In genomic region chr7:77747718-77748117, GRCh38 we compare ENCODE assay signal across 30 cellular contexts. TPM values are rescaled to one million over a fixed set of nuclear protein-coding genes. Genes with fewer than 3 reads are reported as not detected.
DNase-seq lines count a peak whose midpoint lies in the region; ATAC-seq and TF ChIP-seq lines count a peak whose summit lies in the region.
"Had no signal": no experiment of that assay in that cellular context is flagged by ENCODE, and none has a peak within 500 bp of the region (broad histone marks: within the 10 kb centered on the region; RNA-seq: fewer than 3 reads in every experiment).

No MANE protein-coding gene starts in this region.

- H3K4me2 ChIP-seq in PC-3 (ENCODE audit: low read length) (no peak overlapping the region), smooth muscle cell (no peak overlapping the region)
- H3K4me2 ChIP-seq: neural progenitor cell had no signal

- H3K4me1 ChIP-seq in PC-3 (ENCODE audit: insufficient read depth, low read length) (peaks cover 3% of the 10 kb centered on the region), foreskin keratinocyte (no peaks in the 10 kb centered on the region), smooth muscle cell (ENCODE audit: low read depth) (no peaks in the 10 kb centered on the region)
- H3K4me1 ChIP-seq: colonic mucosa, neural progenitor cell, parathyroid adenoma, uterus had no signal

- H3K4me3 ChIP-seq in PC-3 (ENCODE audit: low read length): no peak overlapping the region
- H3K4me3 ChIP-seq in smooth muscle cell: no peak overlapping the region
- H3K4me3 ChIP-seq: cardiac muscle cell, colonic mucosa, neural progenitor cell, skin epidermis, thoracic aorta, uterus had no signal

- H3K27me3 ChIP-seq in PC-3 (ENCODE audit: low read length) (no peaks in the 10 kb centered on the region), foreskin keratinocyte (no peaks in the 10 kb centered on the region), smooth muscle cell (ENCODE audit: low read depth) (no peaks in the 10 kb centered on the region)
- H3K27me3 ChIP-seq: cardiac muscle cell, colonic mucosa, neural progenitor cell, uterus had no signal

- H3K9me3 Mint-ChIP-seq in activated naive CD4-positive, alpha-beta T cell treated with anti-CD3 and anti-CD28 coated beads, Interleukin-2, amount 50 U/mL, for 24 hours: no peaks in the 10 kb centered on the region
- H3K9me3 Mint-ChIP-seq in activated naive CD4-positive, alpha-beta T cell treated with anti-CD3 and anti-CD28 coated beads for 36 hours: no peaks in the 10 kb centered on the region
- H3K9me3 Mint-ChIP-seq in stimulated activated memory B cell treated with anti-CD40 and anti-IgM and Interleukin-4, amounts not matched to agents 10 μg/mL and 1 μg/mL and 100 μg/mL, for 72 hours: no peaks in the 10 kb centered on the region
- H3K9me3 Mint-ChIP-seq: stimulated activated naive CD8-positive, alpha-beta T cell treated with anti-CD3 and anti-CD28 coated beads, Interleukin-15, amount 100 ng/mL, for 72 hours had no signal

- no TSS peak for BruUV-seq in PC-3 (replicated peaks; lab: Mats Ljungman, UMichigan)

- H3K36me3 ChIP-seq in PC-3 (ENCODE audit: low read depth, low read length) (no peaks in the 10 kb centered on the region), smooth muscle cell (ENCODE audit: low read depth) (no peaks in the 10 kb centered on the region)
- H3K36me3 ChIP-seq: colonic mucosa, thoracic aorta, uterus had no signal

- H3K9ac ChIP-seq in PC-3 (ENCODE audit: low read length) (no peak overlapping the region), smooth muscle cell (ENCODE audit: low read depth) (no peak overlapping the region)
- H3K9ac ChIP-seq: neural progenitor cell, parathyroid adenoma had no signal

- peak; percentile 42; the same call in 1 of the 2 replicates for ATAC-seq in PC-3
- peak; percentile 28 for ATAC-seq in foreskin keratinocyte
- no peak for ATAC-seq in stimulated activated memory B cell treated with anti-CD40 and anti-IgM and Interleukin-4, amounts not matched to agents 10 μg/mL and 1 μg/mL and 100 μg/mL, for 72 hours
- ATAC-seq in HG03457 (IDR thresholded peaks at IDR 0.05; ENCODE audit: unreplicated experiment): no peak
- ATAC-seq: Right ventricle myocardium inferior; SK-N-SH treated with all-trans-retinoic acid at 6 μM for 48 hours; stimulated activated naive CD8-positive, alpha-beta T cell treated with anti-CD3 and anti-CD28 coated beads, Interleukin-15, amount 100 ng/mL, for 72 hours had no signal

- H4K20me1 ChIP-seq in PC-3 (ENCODE audit: low read length) (no peaks in the 10 kb centered on the region), smooth muscle cell (ENCODE audit: low read depth) (peaks cover 8% of the 10 kb centered on the region)

- TF ChIP-seq CTCF in PC-3 (conservative IDR thresholded peaks at IDR 0.05; ENCODE audit: low read depth, low read length) (no peak), foreskin keratinocyte (conservative IDR thresholded peaks at IDR 0.05) (no peak), smooth muscle cell (IDR thresholded peaks at IDR 0.05; ENCODE audit: borderline replicate concordance, insufficient read depth, poor library complexity, severe bottlenecking) (no peak)

- no peaks in the 10 kb centered on the region for H3K9me3 ChIP-seq in PC-3 (ENCODE audit: low read length)
- H3K9me3 ChIP-seq in smooth muscle cell (replicated peaks; ENCODE audit: low read depth): no peaks in the 10 kb centered on the region
- H3K9me3 ChIP-seq: colonic mucosa, thoracic aorta, uterus had no signal

- peak overlapping the region; percentile 72 for H3K27ac Mint-ChIP-seq in activated naive CD4-positive, alpha-beta T cell treated with anti-CD3 and anti-CD28 coated beads, Interleukin-2, amount 50 U/mL, for 24 hours
- H3K27ac Mint-ChIP-seq in activated naive CD4-positive, alpha-beta T cell treated with anti-CD3 and anti-CD28 coated beads for 36 hours: no peak overlapping the region
- H3K27ac Mint-ChIP-seq in stimulated activated memory B cell treated with anti-CD40 and anti-IgM and Interleukin-4, amounts not matched to agents 10 μg/mL and 1 μg/mL and 100 μg/mL, for 72 hours: peak overlapping the region; percentile 27

- no peak overlapping the region for H3K4me3 Mint-ChIP-seq in activated naive CD4-positive, alpha-beta T cell treated with anti-CD3 and anti-CD28 coated beads, Interleukin-2, amount 50 U/mL, for 24 hours
- no peak overlapping the region for H3K4me3 Mint-ChIP-seq in activated naive CD4-positive, alpha-beta T cell treated with anti-CD3 and anti-CD28 coated beads for 36 hours
- no peak overlapping the region for H3K4me3 Mint-ChIP-seq in stimulated activated memory B cell treated with anti-CD40 and anti-IgM and Interleukin-4, amounts not matched to agents 10 μg/mL and 1 μg/mL and 100 μg/mL, for 72 hours
- H3K4me3 Mint-ChIP-seq: neural progenitor cell; stimulated activated naive CD8-positive, alpha-beta T cell treated with anti-CD3 and anti-CD28 coated beads, Interleukin-15, amount 100 ng/mL, for 72 hours had no signal

- no peaks in the 10 kb centered on the region for H3K79me2 ChIP-seq in PC-3 (ENCODE audit: low read length)
- H3K79me2 ChIP-seq in smooth muscle cell (ENCODE audit: low read depth): peaks cover 61% of the 10 kb centered on the region

- POLR2A ChIA-PET in PC-3 (lab: Charles Lee; ENCODE audit: unreplicated experiment): no interaction called here

- H2AFZ ChIP-seq in PC-3 (ENCODE audit: low read length): no peak overlapping the region
- no peak overlapping the region for H2AFZ ChIP-seq in smooth muscle cell (ENCODE audit: low read depth)
- H2AFZ ChIP-seq: neural progenitor cell, parathyroid adenoma had no signal

- H3K27me3 Mint-ChIP-seq in activated naive CD4-positive, alpha-beta T cell treated with anti-CD3 and anti-CD28 coated beads, Interleukin-2, amount 50 U/mL, for 24 hours: no peaks in the 10 kb centered on the region
- H3K27me3 Mint-ChIP-seq in activated naive CD4-positive, alpha-beta T cell treated with anti-CD3 and anti-CD28 coated beads for 36 hours (ENCODE audit: low read depth): no peaks in the 10 kb centered on the region
- no peaks in the 10 kb centered on the region for H3K27me3 Mint-ChIP-seq in stimulated activated memory B cell treated with anti-CD40 and anti-IgM and Interleukin-4, amounts not matched to agents 10 μg/mL and 1 μg/mL and 100 μg/mL, for 72 hours
- H3K27me3 Mint-ChIP-seq: stimulated activated naive CD8-positive, alpha-beta T cell treated with anti-CD3 and anti-CD28 coated beads, Interleukin-15, amount 100 ng/mL, for 72 hours had no signal

- H3F3A ChIP-seq in PC-3 (ENCODE audit: low read length, unreplicated experiment) (no peaks in the 10 kb centered on the region), smooth muscle cell (ENCODE audit: low read depth) (no peaks in the 10 kb centered on the region)

- peaks cover 56% of the 10 kb centered on the region for H3K4me1 Mint-ChIP-seq in activated naive CD4-positive, alpha-beta T cell treated with anti-CD3 and anti-CD28 coated beads, Interleukin-2, amount 50 U/mL, for 24 hours
- peaks cover 35% of the 10 kb centered on the region for H3K4me1 Mint-ChIP-seq in activated naive CD4-positive, alpha-beta T cell treated with anti-CD3 and anti-CD28 coated beads for 36 hours (ENCODE audit: low read depth)
- peaks cover 37% of the 10 kb centered on the region for H3K4me1 Mint-ChIP-seq in stimulated activated memory B cell treated with anti-CD40 and anti-IgM and Interleukin-4, amounts not matched to agents 10 μg/mL and 1 μg/mL and 100 μg/mL, for 72 hours
- H3K4me1 Mint-ChIP-seq: neural progenitor cell had no signal

- H3K36me3 Mint-ChIP-seq in activated naive CD4-positive, alpha-beta T cell treated with anti-CD3 and anti-CD28 coated beads, Interleukin-2, amount 50 U/mL, for 24 hours: peaks cover 17% of the 10 kb centered on the region
- H3K36me3 Mint-ChIP-seq in activated naive CD4-positive, alpha-beta T cell treated with anti-CD3 and anti-CD28 coated beads for 36 hours (ENCODE audit: low read depth): peaks cover 16% of the 10 kb centered on the region
- H3K36me3 Mint-ChIP-seq in stimulated activated memory B cell treated with anti-CD40 and anti-IgM and Interleukin-4, amounts not matched to agents 10 μg/mL and 1 μg/mL and 100 μg/mL, for 72 hours: peaks cover 28% of the 10 kb centered on the region

- CTCF ChIA-PET in activated naive CD4-positive, alpha-beta T cell treated with anti-CD3 and anti-CD28 coated beads for 36 hours (lab: Charles Lee): interaction anchor here (2.2 kb wide), 1 partner anchor 12 kb away, joined by 9 read pairs; no protein-coding TSS in a partner anchor
- CTCF ChIA-PET in PC-3 (lab: Charles Lee): interaction anchor here (0.6 kb wide), 1 partner anchor 88 kb away, joined by 7 read pairs; no protein-coding TSS in a partner anchor

- WGBS in smooth muscle cell (ENCODE audit: low lambda C conversion rate): 100% methylated on average over 1 of the region's 1 CpG

- intact Hi-C loops in activated naive CD4-positive, alpha-beta T cell treated with anti-CD3 and anti-CD28 coated beads for 36 hours (cut with micrococcal nuclease): no loop called here
- intact Hi-C loops in PC-3 (cut with micrococcal nuclease): no loop called here

- no peaks in the 10 kb centered on the region for H3K9me2 ChIP-seq in PC-3 (replicated peaks; ENCODE audit: low read length)

- H3K27ac ChIP-seq in PC-3 (ENCODE audit: low read length) (no peak overlapping the region), foreskin keratinocyte (no peak overlapping the region), smooth muscle cell (ENCODE audit: low read depth) (no peak overlapping the region)
- H3K27ac ChIP-seq: cardiac muscle cell, colonic mucosa, neural progenitor cell, parathyroid adenoma, thoracic aorta, uterus had no signal

- DNase-seq in activated naive CD4-positive, alpha-beta T cell treated with anti-CD3 and anti-CD28 coated beads for 36 hours: no peak
- DNase-seq in PC-3: no peak
- DNase-seq in foreskin keratinocyte: no peak
- no peak for DNase-seq in smooth muscle cell (lab: John Stamatoyannopoulos, UW; ENCODE audit: unreplicated experiment)
- no peak for DNase-seq in NCI-H510A (lab: John Stamatoyannopoulos, UW)
- DNase-seq: activated CD4-positive, alpha-beta T cell treated with anti-CD3 and anti-CD28 coated beads for 4 hours; activated naive CD4-positive, alpha-beta T cell treated with Interleukin-2 at 50 U/mL for 16 hours; aorta; colonic mucosa; COR-L47; effector CD8-positive, alpha-beta T cell; HCEC 1CT; MM.1S; NCI-H1105 treated with DMSO at 0.1 percent for 48 hours; NCI-H2029; NCI-H226; NCI-H69; stimulated activated naive CD8-positive, alpha-beta T cell treated with anti-CD3 and anti-CD28 coated beads, Interleukin-15, amount 100 ng/mL, for 72 hours; T-helper 2 cell; uterus had no signal

RNA-seq across cellular contexts. Expression of gene TMEM60, which starts 50.5 kb away (rescaled TPM):
- 10 to 100 TPM; 11.1 to 11.4 TPM for total RNA-seq in activated naive CD4-positive, alpha-beta T cell treated with anti-CD3 and anti-CD28 coated beads for 36 hours
- total RNA-seq in PC-3 (2014; rRNA removed) (6.9 and 8.1 TPM in 2 replicates), foreskin keratinocyte (16.9 and 20.6 TPM in 2 replicates), smooth muscle cell (12.1 and 28.6 TPM in 2 replicates)
- polyA plus RNA-seq in foreskin keratinocyte (23.8 TPM in 2 replicates), smooth muscle cell (22.5 and 28.0 TPM in 2 replicates)

RNA-seq across cellular contexts. Expression of gene PHTF2, which starts 50.9 kb away (rescaled TPM):
- 10 to 100 TPM; 24.5 to 25.3 TPM for total RNA-seq in activated naive CD4-positive, alpha-beta T cell treated with anti-CD3 and anti-CD28 coated beads for 36 hours
- total RNA-seq in PC-3 (2014; rRNA removed) (13.9 and 20.4 TPM in 2 replicates), foreskin keratinocyte (24.6 and 27.4 TPM in 2 replicates), smooth muscle cell (100 and 130 TPM in 2 replicates)
- polyA plus RNA-seq in foreskin keratinocyte (5.6 and 7.7 TPM in 2 replicates), smooth muscle cell (56.5 and 66.6 TPM in 2 replicates)

RNA-seq across cellular contexts. Expression of gene RSBN1L, which starts 51.5 kb away (rescaled TPM):
- 10 to 100 TPM; 15.7 to 16.9 TPM for total RNA-seq in activated naive CD4-positive, alpha-beta T cell treated with anti-CD3 and anti-CD28 coated beads for 36 hours
- total RNA-seq in PC-3 (2014; rRNA removed) (6.9 and 11.2 TPM in 2 replicates), foreskin keratinocyte (16.6 and 19.5 TPM in 2 replicates), smooth muscle cell (12.6 and 26.2 TPM in 2 replicates)
- polyA plus RNA-seq in foreskin keratinocyte (4.6 and 5.3 TPM in 2 replicates), smooth muscle cell (3.7 and 3.8 TPM in 2 replicates)

Comparison
In these comparisons a context has a peak if more than half of its experiments do, and no peak if none do; other contexts are left out.
1. ATAC-seq: peak in PC-3 (single experiment) and foreskin keratinocyte (single experiment); none in stimulated activated memory B cell treated with anti-CD40 and anti-IgM and Interleukin-4, amounts not matched to agents 10 μg/mL and 1 μg/mL and 100 μg/mL, for 72 hours (single experiment) and HG03457 (single experiment).